In genomic region chr11:65189191-65189590, GRCh38 we compare ENCODE assay signal across 25 cellular contexts. TPM values are rescaled to one million over a fixed set of nuclear protein-coding genes. Genes with fewer than 3 reads are reported as not detected.
DNase-seq lines count a peak whose midpoint lies in the region; ATAC-seq, FAIRE-seq and TF ChIP-seq lines count a peak whose summit lies in the region.
"Had no signal": no experiment of that assay in that cellular context is flagged by ENCODE, and none has a peak within 500 bp of the region (broad histone marks: within the 10 kb centered on the region; RNA-seq: fewer than 3 reads in every experiment).

No MANE protein-coding gene starts in this region.

- H3K27me3 ChIP-seq in right lobe of liver (no peaks in the 10 kb centered on the region), HepG2 (ENCODE audit: control insufficient read depth in 1 of 2, insufficient read depth in 2 of 2, low read length in 2 of 2) (no peaks in the 10 kb centered on the region), transverse colon (no peaks in the 10 kb centered on the region), upper lobe of right lung (no peaks in the 10 kb centered on the region)
- H3K27me3 ChIP-seq: BLaER1 had no signal

- DNase-seq in right lobe of liver (peak in 2 of 3 donors; percentile 22 to 32), HepG2 (ENCODE audit: low spot score) (no peak), endothelial cell (ENCODE audit: low spot score) (no peak), neural crest cell (ENCODE audit: low read depth, low spot score) (no peak), type B pancreatic cell (ENCODE audit: extremely low spot score, unreplicated experiment) (no peak), cerebellar cortex (ENCODE audit: low spot score) (no peak), transverse colon (no peak), upper lobe of right lung (no peak)
- DNase-seq: IMR-90, MM.1S, NCI-H1694, NCI-H2029 treated with DMSO at 0.1 percent for 48 hours, NCI-H2227 treated with DMSO at 0.1 percent for 48 hours, NCI-H69, SIG-M5 had no signal

- H3K9ac ChIP-seq in HepG2 (ENCODE audit: insufficient read depth, low read depth, low read length): no peak overlapping the region
- H3K9ac ChIP-seq: BLaER1, KMS-11 had no signal

- TF ChIP-seq POLR2A in right lobe of liver (IDR thresholded peaks at IDR 0.05) (no peak), HepG2 (IDR thresholded peaks at IDR 0.05; ENCODE audit: insufficient read depth in 1 of 2, low read depth in 2 of 2, low read length in 2 of 2) (no peak), transverse colon (IDR thresholded peaks at IDR 0.05) (no peak)

- H3K27ac Mint-ChIP-seq in endothelial cell (ENCODE audit: unreplicated experiment) (no peak overlapping the region), neural crest cell (ENCODE audit: unreplicated experiment) (peak overlapping the region; percentile 30), type B pancreatic cell (peak overlapping the region; percentile 50)
- H3K27ac Mint-ChIP-seq: CD4-positive, alpha-beta T cell had no signal

- 69% methylated on average over 6 of the region's 10 CpGs for WGBS in right lobe of liver (ENCODE audit: insufficient coverage, low coverage, low lambda C conversion rate, missing lambda C conversion rate)
- WGBS in HepG2 (ENCODE audit: low lambda C conversion rate): 90% methylated on average over 10 of the region's 10 CpGs
- 85 to 92% methylated on average over 8 to 10 of the region's 10 CpGs for WGBS in transverse colon (ENCODE audit: low coverage in 1 of 2), 2 donors

- CTCF ChIA-PET in HepG2 (lab: Yijun Ruan, JAX; ENCODE audit: low intra/inter-chr PET ratio, low total read pairs): no interaction called here

- H3K4me3 Mint-ChIP-seq in endothelial cell (ENCODE audit: unreplicated experiment): peak overlapping the region; percentile 51
- no peak overlapping the region for H3K4me3 Mint-ChIP-seq in neural crest cell
- H3K4me3 Mint-ChIP-seq in type B pancreatic cell: no peak overlapping the region
- H3K4me3 Mint-ChIP-seq: CD4-positive, alpha-beta T cell had no signal

- H3K4me2 ChIP-seq in HepG2 (ENCODE audit: low read depth, low read length): no peak overlapping the region
- H3K4me2 ChIP-seq: BLaER1, KMS-11 had no signal

- H3K27ac ChIP-seq in right lobe of liver (no peak overlapping the region), HepG2 (ENCODE audit: extremely low read length, insufficient read depth, low read length) (no peak overlapping the region), transverse colon (no peak overlapping the region), upper lobe of right lung (no peak overlapping the region)
- H3K27ac ChIP-seq: BLaER1, KMS-11, SK-N-MC had no signal

- ATAC-seq in right lobe of liver: no peak
- no peak for ATAC-seq in HepG2
- ATAC-seq in upper lobe of right lung: no peak

- POLR2A ChIA-PET in HepG2 (lab: Yijun Ruan, JAX): no interaction called here

- no peaks in the 10 kb centered on the region for H3K9me3 ChIP-seq in right lobe of liver
- H3K9me3 ChIP-seq in HepG2 (ENCODE audit: low read length): no peaks in the 10 kb centered on the region
- H3K9me3 ChIP-seq in transverse colon: no peaks in the 10 kb centered on the region
- H3K9me3 ChIP-seq in upper lobe of right lung: no peaks in the 10 kb centered on the region

- no peak overlapping the region for H2AFZ ChIP-seq in HepG2 (ENCODE audit: low read length)

- TF ChIP-seq EP300 in HepG2 (IDR thresholded peaks at IDR 0.05; ENCODE audit: low read depth in 2 of 2, low read length in 2 of 2) (no peak), HepG2 (CRISPR knock-in tag; IDR thresholded peaks at IDR 0.05; ENCODE audit: borderline replicate concordance) (no peak), transverse colon (IDR thresholded peaks at IDR 0.05; ENCODE audit: low read depth) (no peak)

- H3K36me3 Mint-ChIP-seq in endothelial cell (ENCODE audit: low read depth, unreplicated experiment): peaks cover 24% of the 10 kb centered on the region
- no peaks in the 10 kb centered on the region for H3K36me3 Mint-ChIP-seq in neural crest cell (ENCODE audit: low read depth)
- peaks cover 30% of the 10 kb centered on the region for H3K36me3 Mint-ChIP-seq in type B pancreatic cell

- no peak overlapping the region for H3K4me3 ChIP-seq in right lobe of liver
- H3K4me3 ChIP-seq in HepG2 (replicated peaks in 1 of 3; ENCODE audit: insufficient read depth in 1 of 3, low read depth in 2 of 3, low read length in 3 of 3): no peak overlapping the region
- H3K4me3 ChIP-seq in transverse colon: no peak overlapping the region
- H3K4me3 ChIP-seq in upper lobe of right lung: no peak overlapping the region
- H3K4me3 ChIP-seq: BLaER1, SK-N-MC had no signal

- H3K79me2 ChIP-seq in HepG2 (ENCODE audit: insufficient read depth, low read length): no peaks in the 10 kb centered on the region

- TF ChIP-seq CTCF in right lobe of liver (IDR thresholded peaks at IDR 0.05) (no peak), HepG2 (CRISPR knock-in tag; IDR thresholded peaks at IDR 0.05) (no peak), endothelial cell (IDR thresholded peaks at IDR 0.05; ENCODE audit: unreplicated experiment) (no peak), neural crest cell (conservative IDR thresholded peaks at IDR 0.05) (no peak), type B pancreatic cell (conservative IDR thresholded peaks at IDR 0.05) (no peak), transverse colon (IDR thresholded peaks at IDR 0.05) (no peak), upper lobe of right lung (IDR thresholded peaks at IDR 0.05) (no peak)

- no TSS peak for BruUV-seq in HepG2 (replicated peaks; lab: Mats Ljungman, UMichigan)

- H3K36me3 ChIP-seq in right lobe of liver (peaks cover 0 to 58% (median 7%) of the 10 kb centered on the region in 4 donors), HepG2 (replicated peaks in 1 of 2; ENCODE audit: control insufficient read depth in 1 of 2, insufficient read depth in 2 of 2, low read length in 2 of 2) (peaks cover 8 to 44% of the 10 kb centered on the region in 2 experiments; a peak in 4 of 5 replicates), transverse colon (peaks cover 0 to 49% (median 23%) of the 10 kb centered on the region in 4 donors), upper lobe of right lung (peaks cover 80% of the 10 kb centered on the region)

- intact Hi-C loops in right lobe of liver (cut with DNase I): loop anchor here in 1 of 2 donors (10.0 kb wide), 1 partner anchor 64 kb away; the partner anchor contains the start of genes FAU and MRPL49
- intact Hi-C loops in HepG2 (cut with micrococcal nuclease; ENCODE audit: unreplicated experiment): no loop called here
- intact Hi-C loops in transverse colon (cut with DNase I; ENCODE audit: low total_unique reads): no loop called here
- intact Hi-C loops in upper lobe of right lung (cut with DNase I): no loop called here

- H3K27me3 Mint-ChIP-seq in endothelial cell (ENCODE audit: unreplicated experiment) (peaks cover 5% of the 10 kb centered on the region), neural crest cell (ENCODE audit: low read depth) (no peaks in the 10 kb centered on the region), type B pancreatic cell (no peaks in the 10 kb centered on the region)
- H3K27me3 Mint-ChIP-seq: CD4-positive, alpha-beta T cell had no signal

- no peak for TF ChIP-seq RAD21 in HepG2 (CRISPR knock-in tag; IDR thresholded peaks at IDR 0.05)

- in situ Hi-C loops in HepG2 (cut with HindIII; ENCODE audit: extremely low pct_ligation_motif_present, low pct_unique_long_range_greater_than_20kb): no loop called here
- in situ Hi-C loops in transverse colon (cut with MboI; ENCODE audit: low pct_ligation_motif_present in 1 of 4, low pct_unique_long_range_greater_than_20kb in 1 of 4, low sequenced_read_pairs in 3 of 4): loop anchor here in 1 of 4 donors (10.0 kb wide), 1 partner anchor 54 kb away; the partner anchor contains the start of gene SYVN1

- H3K4me1 Mint-ChIP-seq in endothelial cell (ENCODE audit: unreplicated experiment) (peaks cover 3% of the 10 kb centered on the region), neural crest cell (peaks cover 7% of the 10 kb centered on the region), type B pancreatic cell (ENCODE audit: unreplicated experiment) (no peaks in the 10 kb centered on the region)

- FAIRE-seq in HepG2 (lab: Jason Lieb, UNC): no peak
- FAIRE-seq: A204.1, D721Med, GM19239, H54 had no signal

- no peaks in the 10 kb centered on the region for H3K4me1 ChIP-seq in right lobe of liver
- H3K4me1 ChIP-seq in HepG2 (ENCODE audit: insufficient read depth, low read length): no peaks in the 10 kb centered on the region
- no peaks in the 10 kb centered on the region for H3K4me1 ChIP-seq in transverse colon
- H3K4me1 ChIP-seq in upper lobe of right lung: peaks cover under 1% of the 10 kb centered on the region

- H4K20me1 ChIP-seq in HepG2 (ENCODE audit: insufficient read depth, low read length): no peaks in the 10 kb centered on the region

- H3K9me3 Mint-ChIP-seq in endothelial cell (ENCODE audit: unreplicated experiment) (no peaks in the 10 kb centered on the region), neural crest cell (no peaks in the 10 kb centered on the region), type B pancreatic cell (no peaks in the 10 kb centered on the region)
- H3K9me3 Mint-ChIP-seq: CD4-positive, alpha-beta T cell had no signal

RNA-seq across cellular contexts. Expression of gene CAPN1, which starts 7.5 kb away (rescaled TPM):
- total RNA-seq in right lobe of liver: 100 to 1,000 TPM in 1 of 6 experiments, 10 to 100 TPM in 5; 55.7 to 124 (median 83.1) TPM
- total RNA-seq in HepG2 (2016; rRNA removed; fragmentation: Illumina TruSeq; extraction: Trizol): 51.2 and 57.3 TPM in 2 replicates
- total RNA-seq in HepG2 (2016; cell fraction: cytosol; rRNA removed; fragmentation: Illumina TruSeq; extraction: Trizol; ENCODE audit: low read depth): 26.4 and 34.4 TPM in 2 replicates
- total RNA-seq in HepG2 (2016; cell fraction: insoluble cytoplasmic fraction; rRNA removed; fragmentation: Illumina TruSeq; extraction: Trizol): 43.3 and 63.5 TPM in 2 replicates
- total RNA-seq in HepG2 (2016; cell fraction: membrane; rRNA removed; fragmentation: Illumina TruSeq; extraction: Trizol): 26.6 and 29.7 TPM in 2 replicates
- 37.0 and 44.2 TPM in 2 replicates for total RNA-seq in HepG2 (2016; cell fraction: nucleus; rRNA removed; fragmentation: Illumina TruSeq; extraction: Trizol)
- polyA plus RNA-seq in HepG2 (2011; rRNA removed): 82.6 and 92.6 TPM in 2 replicates
- 23.9 and 34.7 TPM in 2 replicates for polyA plus RNA-seq in HepG2 (2011; cell fraction: cytosol; rRNA removed)
- polyA plus RNA-seq in HepG2 (2011; cell fraction: nucleus; rRNA removed): 429 and 543 TPM in 2 replicates
- polyA plus RNA-seq in HepG2 (2012): 41.7 and 58.1 TPM in 2 replicates
- 11.8 and 12.0 TPM in 2 replicates for polyA plus RNA-seq in HepG2 (2016; cell fraction: cytosol; fragmentation: Illumina TruSeq; extraction: Trizol; ENCODE audit: low read depth)
- polyA plus RNA-seq in HepG2 (2016; cell fraction: insoluble cytoplasmic fraction; fragmentation: Illumina TruSeq; extraction: Trizol; ENCODE audit: low read depth): 39.8 and 54.5 TPM in 2 replicates
- 24.4 and 28.3 TPM in 2 replicates for polyA plus RNA-seq in HepG2 (2016; cell fraction: membrane; fragmentation: Illumina TruSeq; extraction: Trizol; ENCODE audit: low read depth)
- polyA plus RNA-seq in HepG2 (2016; cell fraction: nucleus; fragmentation: Illumina TruSeq; extraction: Trizol; ENCODE audit: insufficient read depth, low read depth): 116 and 118 TPM in 2 replicates
- polyA minus RNA-seq in HepG2 (2011; rRNA and poly(A)+ RNA removed; ENCODE audit: low replicate concordance): 129 and 175 TPM in 2 replicates
- 33.2 and 36.8 TPM in 2 replicates for polyA minus RNA-seq in HepG2 (2011; cell fraction: cytosol; rRNA and poly(A)+ RNA removed)
- 47.1 and 54.0 TPM in 2 replicates for polyA minus RNA-seq in HepG2 (2011; cell fraction: nucleus; rRNA and poly(A)+ RNA removed)
- 148 TPM for total RNA-seq in endothelial cell (ENCODE audit: unreplicated experiment)
- 43.4 and 48.4 TPM in 2 replicates for total RNA-seq in neural crest cell
- total RNA-seq in type B pancreatic cell (ENCODE audit: low replicate concordance): 225 and 505 TPM in 2 replicates
- 1,000 to 10,000 TPM in 1 of 4 donors, 100 to 1,000 TPM in 3; 211 to 1,179 (median 376) TPM for total RNA-seq in transverse colon
- total RNA-seq in upper lobe of right lung: 179 TPM

RNA-seq across cellular contexts. Expression of gene SPDYC, which starts 19.2 kb away (rescaled TPM):
- 1 to 10 TPM in 2 of 6 experiments, under 1 TPM in 2, not detected in 2; 0.49 to 1.8 (median 0.87) TPM for total RNA-seq in right lobe of liver
- total RNA-seq in HepG2 (2016; rRNA removed; fragmentation: Illumina TruSeq; extraction: Trizol): 0.15 TPM in 1 of 2 replicates, not detected in the other
- not detected in 2 replicates for total RNA-seq in HepG2 (2016; cell fraction: cytosol; rRNA removed; fragmentation: Illumina TruSeq; extraction: Trizol; ENCODE audit: low read depth)
- total RNA-seq in HepG2 (2016; cell fraction: insoluble cytoplasmic fraction; rRNA removed; fragmentation: Illumina TruSeq; extraction: Trizol): 0.15 and 0.19 TPM in 2 replicates
- not detected in 2 replicates for total RNA-seq in HepG2 (2016; cell fraction: membrane; rRNA removed; fragmentation: Illumina TruSeq; extraction: Trizol)
- not detected in 2 replicates for total RNA-seq in HepG2 (2016; cell fraction: nucleus; rRNA removed; fragmentation: Illumina TruSeq; extraction: Trizol)
- 0.26 and 0.33 TPM in 2 replicates for polyA plus RNA-seq in HepG2 (2011; rRNA removed)
- 0.18 and 0.28 TPM in 2 replicates for polyA plus RNA-seq in HepG2 (2011; cell fraction: cytosol; rRNA removed)
- 0.42 and 0.71 TPM in 2 replicates for polyA plus RNA-seq in HepG2 (2011; cell fraction: nucleus; rRNA removed)
- 0.39 and 0.44 TPM in 2 replicates for polyA plus RNA-seq in HepG2 (2012)
- not detected in 2 replicates for polyA plus RNA-seq in HepG2 (2016; cell fraction: cytosol; fragmentation: Illumina TruSeq; extraction: Trizol; ENCODE audit: low read depth)
- not detected in 2 replicates for polyA plus RNA-seq in HepG2 (2016; cell fraction: insoluble cytoplasmic fraction; fragmentation: Illumina TruSeq; extraction: Trizol; ENCODE audit: low read depth)
- polyA plus RNA-seq in HepG2 (2016; cell fraction: membrane; fragmentation: Illumina TruSeq; extraction: Trizol; ENCODE audit: low read depth): not detected in 2 replicates
- 0.52 TPM in 1 of 2 replicates, not detected in the other for polyA plus RNA-seq in HepG2 (2016; cell fraction: nucleus; fragmentation: Illumina TruSeq; extraction: Trizol; ENCODE audit: insufficient read depth, low read depth)
- not detected in 2 replicates for polyA minus RNA-seq in HepG2 (2011; rRNA and poly(A)+ RNA removed; ENCODE audit: low replicate concordance)
- 0.59 TPM in 1 of 2 replicates, not detected in the other for polyA minus RNA-seq in HepG2 (2011; cell fraction: cytosol; rRNA and poly(A)+ RNA removed)
- not detected in 2 replicates for polyA minus RNA-seq in HepG2 (2011; cell fraction: nucleus; rRNA and poly(A)+ RNA removed)
- not detected for total RNA-seq in endothelial cell (ENCODE audit: unreplicated experiment)
- not detected in 2 replicates for total RNA-seq in neural crest cell
- total RNA-seq in type B pancreatic cell (ENCODE audit: low replicate concordance): not detected in 2 replicates
- total RNA-seq in transverse colon: not detected
- total RNA-seq in upper lobe of right lung: not detected
- total RNA-seq: CD4-positive, alpha-beta T cell; IMR-90; NCI-H460 had no signal
- polyA plus RNA-seq: AG04450, IMR-90 had no signal

RNA-seq across cellular contexts. Expression of gene SYVN1, which starts 54.9 kb away (rescaled TPM):
- total RNA-seq in right lobe of liver: 100 to 1,000 TPM in 4 of 6 experiments, 10 to 100 TPM in 2; 73.0 to 120 (median 109) TPM
- 7.4 and 10.3 TPM in 2 replicates for total RNA-seq in HepG2 (2016; rRNA removed; fragmentation: Illumina TruSeq; extraction: Trizol)
- total RNA-seq in HepG2 (2016; cell fraction: cytosol; rRNA removed; fragmentation: Illumina TruSeq; extraction: Trizol; ENCODE audit: low read depth): 5.5 and 6.4 TPM in 2 replicates
- 7.6 and 9.3 TPM in 2 replicates for total RNA-seq in HepG2 (2016; cell fraction: insoluble cytoplasmic fraction; rRNA removed; fragmentation: Illumina TruSeq; extraction: Trizol)
- total RNA-seq in HepG2 (2016; cell fraction: membrane; rRNA removed; fragmentation: Illumina TruSeq; extraction: Trizol): 5.6 and 6.7 TPM in 2 replicates
- 25.3 and 26.9 TPM in 2 replicates for total RNA-seq in HepG2 (2016; cell fraction: nucleus; rRNA removed; fragmentation: Illumina TruSeq; extraction: Trizol)
- polyA plus RNA-seq in HepG2 (2011; rRNA removed): 22.5 and 25.8 TPM in 2 replicates
- polyA plus RNA-seq in HepG2 (2011; cell fraction: cytosol; rRNA removed): 17.6 and 23.4 TPM in 2 replicates
- polyA plus RNA-seq in HepG2 (2011; cell fraction: nucleus; rRNA removed): 115 and 119 TPM in 2 replicates
- polyA plus RNA-seq in HepG2 (2012): 33.9 and 47.9 TPM in 2 replicates
- polyA plus RNA-seq in HepG2 (2016; cell fraction: cytosol; fragmentation: Illumina TruSeq; extraction: Trizol; ENCODE audit: low read depth): 2.0 and 2.2 TPM in 2 replicates
- 7.4 and 12.4 TPM in 2 replicates for polyA plus RNA-seq in HepG2 (2016; cell fraction: insoluble cytoplasmic fraction; fragmentation: Illumina TruSeq; extraction: Trizol; ENCODE audit: low read depth)
- polyA plus RNA-seq in HepG2 (2016; cell fraction: membrane; fragmentation: Illumina TruSeq; extraction: Trizol; ENCODE audit: low read depth): 3.4 and 4.9 TPM in 2 replicates
- 64.5 and 69.0 TPM in 2 replicates for polyA plus RNA-seq in HepG2 (2016; cell fraction: nucleus; fragmentation: Illumina TruSeq; extraction: Trizol; ENCODE audit: insufficient read depth, low read depth)
- 98.7 and 122 TPM in 2 replicates for polyA minus RNA-seq in HepG2 (2011; rRNA and poly(A)+ RNA removed; ENCODE audit: low replicate concordance)
- 35.8 and 47.2 TPM in 2 replicates for polyA minus RNA-seq in HepG2 (2011; cell fraction: cytosol; rRNA and poly(A)+ RNA removed)
- 51.0 and 56.2 TPM in 2 replicates for polyA minus RNA-seq in HepG2 (2011; cell fraction: nucleus; rRNA and poly(A)+ RNA removed)
- 32.2 TPM for total RNA-seq in endothelial cell (ENCODE audit: unreplicated experiment)
- 35.1 and 36.7 TPM in 2 replicates for total RNA-seq in neural crest cell
- 48.6 and 50.6 TPM in 2 replicates for total RNA-seq in type B pancreatic cell (ENCODE audit: low replicate concordance)
- 10 to 100 TPM; 20.5 to 72.6 (median 51.9) TPM for total RNA-seq in transverse colon
- total RNA-seq in upper lobe of right lung: 69.0 TPM

Comparison
In these comparisons a context has a peak if more than half of its experiments do, and no peak if none do; other contexts are left out.
1. DNase-seq: peak in right lobe of liver (2 of 3); none in HepG2 (single experiment), endothelial cell (single experiment), neural crest cell (single experiment), type B pancreatic cell (single experiment), cerebellar cortex (single experiment), transverse colon (single experiment) and upper lobe of right lung (single experiment).